2 cellular contexts compared by ENCODE assay signal in genomic region chr7:81851413-81851812, GRCh38.
TF ChIP-seq lines count a peak whose summit lies in the region.

No MANE protein-coding gene starts in this region.

TF ChIP-seq in SK-N-SH, 30 proteins besides CTCF, POLR2A, EP300 and RAD21 (continued from another document):
- TF ChIP-seq IRF3 (IDR thresholded peaks at IDR 0.05; ENCODE audit: low read depth, low read length) (no peak), REST (IDR thresholded peaks at IDR 0.05; ENCODE audit: low read depth, low read length) (no peak), FOXJ3 (CRISPR knock-in tag; IDR thresholded peaks at IDR 0.05) (no peak)
- TF ChIP-seq, protein P1, sequence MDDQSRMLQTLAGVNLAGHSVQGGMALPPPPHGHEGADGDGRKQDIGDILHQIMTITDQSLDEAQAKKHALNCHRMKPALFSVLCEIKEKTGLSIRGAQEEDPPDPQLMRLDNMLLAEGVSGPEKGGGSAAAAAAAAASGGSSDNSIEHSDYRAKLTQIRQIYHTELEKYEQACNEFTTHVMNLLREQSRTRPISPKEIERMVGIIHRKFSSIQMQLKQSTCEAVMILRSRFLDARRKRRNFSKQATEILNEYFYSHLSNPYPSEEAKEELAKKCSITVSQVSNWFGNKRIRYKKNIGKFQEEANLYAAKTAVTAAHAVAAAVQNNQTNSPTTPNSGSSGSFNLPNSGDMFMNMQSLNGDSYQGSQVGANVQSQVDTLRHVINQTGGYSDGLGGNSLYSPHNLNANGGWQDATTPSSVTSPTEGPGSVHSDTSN (IDR thresholded peaks at IDR 0.05) = no peak
- TF ChIP-seq, protein P2, sequence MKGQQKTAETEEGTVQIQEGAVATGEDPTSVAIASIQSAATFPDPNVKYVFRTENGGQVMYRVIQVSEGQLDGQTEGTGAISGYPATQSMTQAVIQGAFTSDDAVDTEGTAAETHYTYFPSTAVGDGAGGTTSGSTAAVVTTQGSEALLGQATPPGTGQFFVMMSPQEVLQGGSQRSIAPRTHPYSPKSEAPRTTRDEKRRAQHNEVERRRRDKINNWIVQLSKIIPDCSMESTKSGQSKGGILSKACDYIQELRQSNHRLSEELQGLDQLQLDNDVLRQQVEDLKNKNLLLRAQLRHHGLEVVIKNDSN (IDR thresholded peaks at IDR 0.05; ENCODE audit: borderline replicate concordance, low read depth) = no peak

TF ChIP-seq in WTC11, 78 proteins besides CTCF, POLR2A, EP300 and RAD21 (continued from another document):
- TF ChIP-seq KAT7 (CRISPR knock-in tag; IDR thresholded peaks at IDR 0.05; ENCODE audit: borderline replicate concordance) (no peak), NR2C2 (CRISPR knock-in tag; IDR thresholded peaks at IDR 0.05) (no peak), MXD4 (CRISPR knock-in tag; IDR thresholded peaks at IDR 0.05; ENCODE audit: borderline replicate concordance) (no peak), ZBTB21 (CRISPR knock-in tag; IDR thresholded peaks at IDR 0.05; ENCODE audit: borderline replicate concordance) (no peak)
- TF ChIP-seq, protein P3, sequence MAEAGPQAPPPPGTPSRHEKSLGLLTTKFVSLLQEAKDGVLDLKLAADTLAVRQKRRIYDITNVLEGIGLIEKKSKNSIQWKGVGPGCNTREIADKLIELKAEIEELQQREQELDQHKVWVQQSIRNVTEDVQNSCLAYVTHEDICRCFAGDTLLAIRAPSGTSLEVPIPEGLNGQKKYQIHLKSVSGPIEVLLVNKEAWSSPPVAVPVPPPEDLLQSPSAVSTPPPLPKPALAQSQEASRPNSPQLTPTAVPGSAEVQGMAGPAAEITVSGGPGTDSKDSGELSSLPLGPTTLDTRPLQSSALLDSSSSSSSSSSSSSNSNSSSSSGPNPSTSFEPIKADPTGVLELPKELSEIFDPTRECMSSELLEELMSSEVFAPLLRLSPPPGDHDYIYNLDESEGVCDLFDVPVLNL (CRISPR knock-in tag; IDR thresholded peaks at IDR 0.05; ENCODE audit: borderline replicate concordance, low read depth) = no peak
- TF ChIP-seq, protein P4, sequence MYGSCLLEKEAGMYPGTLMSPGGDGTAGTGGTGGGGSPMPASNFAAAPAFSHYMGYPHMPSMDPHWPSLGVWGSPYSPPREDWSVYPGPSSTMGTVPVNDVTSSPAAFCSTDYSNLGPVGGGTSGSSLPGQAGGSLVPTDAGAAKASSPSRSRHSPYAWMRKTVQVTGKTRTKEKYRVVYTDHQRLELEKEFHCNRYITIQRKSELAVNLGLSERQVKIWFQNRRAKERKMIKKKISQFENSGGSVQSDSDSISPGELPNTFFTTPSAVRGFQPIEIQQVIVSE (CRISPR knock-in tag; IDR thresholded peaks at IDR 0.05; ENCODE audit: borderline replicate concordance) = no peak
- TF ChIP-seq, protein P5, sequence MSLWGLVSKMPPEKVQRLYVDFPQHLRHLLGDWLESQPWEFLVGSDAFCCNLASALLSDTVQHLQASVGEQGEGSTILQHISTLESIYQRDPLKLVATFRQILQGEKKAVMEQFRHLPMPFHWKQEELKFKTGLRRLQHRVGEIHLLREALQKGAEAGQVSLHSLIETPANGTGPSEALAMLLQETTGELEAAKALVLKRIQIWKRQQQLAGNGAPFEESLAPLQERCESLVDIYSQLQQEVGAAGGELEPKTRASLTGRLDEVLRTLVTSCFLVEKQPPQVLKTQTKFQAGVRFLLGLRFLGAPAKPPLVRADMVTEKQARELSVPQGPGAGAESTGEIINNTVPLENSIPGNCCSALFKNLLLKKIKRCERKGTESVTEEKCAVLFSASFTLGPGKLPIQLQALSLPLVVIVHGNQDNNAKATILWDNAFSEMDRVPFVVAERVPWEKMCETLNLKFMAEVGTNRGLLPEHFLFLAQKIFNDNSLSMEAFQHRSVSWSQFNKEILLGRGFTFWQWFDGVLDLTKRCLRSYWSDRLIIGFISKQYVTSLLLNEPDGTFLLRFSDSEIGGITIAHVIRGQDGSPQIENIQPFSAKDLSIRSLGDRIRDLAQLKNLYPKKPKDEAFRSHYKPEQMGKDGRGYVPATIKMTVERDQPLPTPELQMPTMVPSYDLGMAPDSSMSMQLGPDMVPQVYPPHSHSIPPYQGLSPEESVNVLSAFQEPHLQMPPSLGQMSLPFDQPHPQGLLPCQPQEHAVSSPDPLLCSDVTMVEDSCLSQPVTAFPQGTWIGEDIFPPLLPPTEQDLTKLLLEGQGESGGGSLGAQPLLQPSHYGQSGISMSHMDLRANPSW (CRISPR knock-in tag; conservative IDR thresholded peaks at IDR 0.05; ENCODE audit: low read depth) = no peak
- TF ChIP-seq, protein P6, sequence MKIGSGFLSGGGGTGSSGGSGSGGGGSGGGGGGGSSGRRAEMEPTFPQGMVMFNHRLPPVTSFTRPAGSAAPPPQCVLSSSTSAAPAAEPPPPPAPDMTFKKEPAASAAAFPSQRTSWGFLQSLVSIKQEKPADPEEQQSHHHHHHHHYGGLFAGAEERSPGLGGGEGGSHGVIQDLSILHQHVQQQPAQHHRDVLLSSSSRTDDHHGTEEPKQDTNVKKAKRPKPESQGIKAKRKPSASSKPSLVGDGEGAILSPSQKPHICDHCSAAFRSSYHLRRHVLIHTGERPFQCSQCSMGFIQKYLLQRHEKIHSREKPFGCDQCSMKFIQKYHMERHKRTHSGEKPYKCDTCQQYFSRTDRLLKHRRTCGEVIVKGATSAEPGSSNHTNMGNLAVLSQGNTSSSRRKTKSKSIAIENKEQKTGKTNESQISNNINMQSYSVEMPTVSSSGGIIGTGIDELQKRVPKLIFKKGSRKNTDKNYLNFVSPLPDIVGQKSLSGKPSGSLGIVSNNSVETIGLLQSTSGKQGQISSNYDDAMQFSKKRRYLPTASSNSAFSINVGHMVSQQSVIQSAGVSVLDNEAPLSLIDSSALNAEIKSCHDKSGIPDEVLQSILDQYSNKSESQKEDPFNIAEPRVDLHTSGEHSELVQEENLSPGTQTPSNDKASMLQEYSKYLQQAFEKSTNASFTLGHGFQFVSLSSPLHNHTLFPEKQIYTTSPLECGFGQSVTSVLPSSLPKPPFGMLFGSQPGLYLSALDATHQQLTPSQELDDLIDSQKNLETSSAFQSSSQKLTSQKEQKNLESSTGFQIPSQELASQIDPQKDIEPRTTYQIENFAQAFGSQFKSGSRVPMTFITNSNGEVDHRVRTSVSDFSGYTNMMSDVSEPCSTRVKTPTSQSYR (CRISPR knock-in tag; IDR thresholded peaks at IDR 0.05) = no peak
